ENCODE assay signal across 14 cellular contexts in genomic region chr1:39852214-39852791, GRCh38. TPM values are rescaled to one million over a fixed set of nuclear protein-coding genes. Genes with fewer than 3 reads are reported as not detected.
A peak's percentile ranks its signal among the peaks of the same experiment; 100 is the strongest.
DNase-seq lines count a peak whose midpoint lies in the region; ATAC-seq and TF ChIP-seq lines count a peak whose summit lies in the region.
"Had no signal": no experiment of that assay in that cellular context is flagged by ENCODE, and none has a peak within 500 bp of the region (broad histone marks: within the 10 kb centered on the region; RNA-seq: fewer than 3 reads in every experiment).

No MANE protein-coding gene starts in this region.

- intact Hi-C loops in PC-3 (cut with micrococcal nuclease) = no loop called here
- intact Hi-C loops in natural killer cell (cut with micrococcal nuclease) = no loop called here
- intact Hi-C loops in activated T-helper 2 cell treated with anti-CD3 and anti-CD28 coated beads, Interferon-gamma antibody, Interleukin-2, Interleukin-4, amounts not matched to agents 10 μg/mL and 5 μg/mL and 100 μg/mL, durations not matched to agents 14 hours and 24 hours and 36 hours (cut with micrococcal nuclease) = no loop called here

- H3K9me3 ChIP-seq in PC-3 (ENCODE audit: low read length) (no peaks in the 10 kb centered on the region), hepatocyte (ENCODE audit: low read depth) (no peaks in the 10 kb centered on the region)
- H3K9me3 ChIP-seq: HAP-1, lower lobe of right lung had no signal

- H3K9me3 Mint-ChIP-seq in natural killer cell = no peaks in the 10 kb centered on the region
- H3K9me3 Mint-ChIP-seq in activated T-helper 2 cell treated with anti-CD3 and anti-CD28 coated beads, Interferon-gamma antibody, Interleukin-2, Interleukin-4, amounts not matched to agents 10 μg/mL and 5 μg/mL and 100 μg/mL, durations not matched to agents 14 hours and 24 hours and 36 hours = no peaks in the 10 kb centered on the region
- H3K9me3 Mint-ChIP-seq: activated B cell treated with CpG ODN at 0.5 μM for 24 hours had no signal

- no peak overlapping the region for H3K9ac ChIP-seq in PC-3 (ENCODE audit: low read length)

- TF ChIP-seq CTCF in 22Rv1 (IDR thresholded peaks at IDR 0.05) (no peak), NB4 (IDR thresholded peaks at IDR 0.05; ENCODE audit: low read depth, low read length) (no peak), PC-3 (conservative IDR thresholded peaks at IDR 0.05; ENCODE audit: low read depth, low read length) (no peak), hepatocyte (IDR thresholded peaks at IDR 0.05; ENCODE audit: poor library complexity) (no peak), natural killer cell (IDR thresholded peaks at IDR 0.05) (no peak)

- H3K27me3 ChIP-seq in PC-3 (ENCODE audit: low read length) (no peaks in the 10 kb centered on the region), hepatocyte (no peaks in the 10 kb centered on the region)

- H3K79me2 ChIP-seq in PC-3 (ENCODE audit: low read length) = peaks cover 61% of the 10 kb centered on the region
- peaks cover 50% of the 10 kb centered on the region for H3K79me2 ChIP-seq in hepatocyte

- H3K4me1 ChIP-seq in PC-3 (ENCODE audit: insufficient read depth, low read length) (peaks cover 22% of the 10 kb centered on the region), hepatocyte (ENCODE audit: insufficient read depth) (peaks cover 26% of the 10 kb centered on the region)
- H3K4me1 ChIP-seq: HAP-1 had no signal

- peaks cover 36% of the 10 kb centered on the region for H3K36me3 ChIP-seq in PC-3 (ENCODE audit: low read depth, low read length)
- no peaks in the 10 kb centered on the region for H3K36me3 ChIP-seq in hepatocyte (replicated peaks; ENCODE audit: insufficient read depth, low read depth)

- no peak overlapping the region for H3K4me3 ChIP-seq in NB4 (ENCODE audit: low read depth, low read length)
- no peak overlapping the region for H3K4me3 ChIP-seq in PC-3 (ENCODE audit: low read length)
- no peak overlapping the region for H3K4me3 ChIP-seq in hepatocyte
- H3K4me3 ChIP-seq: HAP-1, lower lobe of right lung had no signal

- H3K27me3 Mint-ChIP-seq in natural killer cell (ENCODE audit: low read depth in 2 of 2) = no peaks in the 10 kb centered on the region
- no peaks in the 10 kb centered on the region for H3K27me3 Mint-ChIP-seq in activated T-helper 2 cell treated with anti-CD3 and anti-CD28 coated beads, Interferon-gamma antibody, Interleukin-2, Interleukin-4, amounts not matched to agents 10 μg/mL and 5 μg/mL and 100 μg/mL, durations not matched to agents 14 hours and 24 hours and 36 hours (ENCODE audit: low read depth)
- H3K27me3 Mint-ChIP-seq: activated B cell treated with CpG ODN at 0.5 μM for 24 hours had no signal

- H4K20me1 ChIP-seq in PC-3 (ENCODE audit: low read length) = peaks cover 21% of the 10 kb centered on the region
- H4K20me1 ChIP-seq in hepatocyte (ENCODE audit: insufficient read depth, poor library complexity, severe bottlenecking) = no peaks in the 10 kb centered on the region

- no peak overlapping the region for H3K4me3 Mint-ChIP-seq in natural killer cell
- no peak overlapping the region for H3K4me3 Mint-ChIP-seq in activated T-helper 2 cell treated with anti-CD3 and anti-CD28 coated beads, Interferon-gamma antibody, Interleukin-2, Interleukin-4, amounts not matched to agents 10 μg/mL and 5 μg/mL and 100 μg/mL, durations not matched to agents 14 hours and 24 hours and 36 hours (ENCODE audit: low read depth)
- H3K4me3 Mint-ChIP-seq: activated B cell treated with CpG ODN at 0.5 μM for 24 hours had no signal

- H2AFZ ChIP-seq in PC-3 (ENCODE audit: low read length) (no peak overlapping the region), hepatocyte (no peak overlapping the region)

- CTCF ChIA-PET in PC-3 (lab: Charles Lee) = no interaction called here

- no TSS peak for BruUV-seq in PC-3 (replicated peaks; lab: Mats Ljungman, UMichigan)

- H3K27ac ChIP-seq in 22Rv1 = peak overlapping the region; percentile 50
- peak overlapping the region; percentile 70 for H3K27ac ChIP-seq in PC-3 (ENCODE audit: low read length)
- peak overlapping the region; percentile 64 for H3K27ac ChIP-seq in hepatocyte
- H3K27ac ChIP-seq: lower lobe of right lung had no signal

- H3K4me2 ChIP-seq in PC-3 (ENCODE audit: low read length) (peak overlapping the region; percentile 62), hepatocyte (peak overlapping the region; percentile 18)

- peaks cover 5% of the 10 kb centered on the region in 2 donors for H3K4me1 Mint-ChIP-seq in natural killer cell
- H3K4me1 Mint-ChIP-seq in activated T-helper 2 cell treated with anti-CD3 and anti-CD28 coated beads, Interferon-gamma antibody, Interleukin-2, Interleukin-4, amounts not matched to agents 10 μg/mL and 5 μg/mL and 100 μg/mL, durations not matched to agents 14 hours and 24 hours and 36 hours (ENCODE audit: low read depth) = peaks cover 7% of the 10 kb centered on the region
- H3K4me1 Mint-ChIP-seq: activated B cell treated with CpG ODN at 0.5 μM for 24 hours had no signal

- POLR2A ChIA-PET in PC-3 (lab: Charles Lee; ENCODE audit: unreplicated experiment) = no interaction called here

- no peaks in the 10 kb centered on the region for H3K9me2 ChIP-seq in PC-3 (replicated peaks; ENCODE audit: low read length)
- H3K9me2 ChIP-seq in hepatocyte (replicated peaks; ENCODE audit: insufficient read depth) = no peaks in the 10 kb centered on the region

- peaks cover 7% of the 10 kb centered on the region for H3K36me3 Mint-ChIP-seq in natural killer cell
- H3K36me3 Mint-ChIP-seq in activated T-helper 2 cell treated with anti-CD3 and anti-CD28 coated beads, Interferon-gamma antibody, Interleukin-2, Interleukin-4, amounts not matched to agents 10 μg/mL and 5 μg/mL and 100 μg/mL, durations not matched to agents 14 hours and 24 hours and 36 hours (ENCODE audit: low read depth) = peaks cover 33% of the 10 kb centered on the region

- H3K27ac Mint-ChIP-seq in natural killer cell = no peak overlapping the region
- H3K27ac Mint-ChIP-seq in activated T-helper 2 cell treated with anti-CD3 and anti-CD28 coated beads, Interferon-gamma antibody, Interleukin-2, Interleukin-4, amounts not matched to agents 10 μg/mL and 5 μg/mL and 100 μg/mL, durations not matched to agents 14 hours and 24 hours and 36 hours = no peak overlapping the region
- H3K27ac Mint-ChIP-seq: activated B cell treated with CpG ODN at 0.5 μM for 24 hours had no signal

- 62% methylated on average over 5 of the region's 5 CpGs for WGBS in hepatocyte (ENCODE audit: low lambda C conversion rate, missing lambda C conversion rate)

- TF ChIP-seq POLR2A in NB4 (IDR thresholded peaks at IDR 0.05; ENCODE audit: extremely low read depth, insufficient read length) = no peak

- ATAC-seq in PC-3 (peak; percentile 91), natural killer cell (no peak)

- H3F3A ChIP-seq in PC-3 (ENCODE audit: low read length, unreplicated experiment) = peaks cover 7% of the 10 kb centered on the region

- DNase-seq in NB4 (ENCODE audit: low read depth) (peak; percentile 16), PC-3 (peak; percentile 87), hepatocyte (ENCODE audit: low spot score) (peak; percentile 41), natural killer cell (no peak), NCI-H1092 treated with DMSO at 0.1 percent for 48 hours (lab: John Stamatoyannopoulos, UW) (no peak), NCI-H1048 (lab: John Stamatoyannopoulos, UW) (no peak)
- no peak for DNase-seq in activated T-helper 2 cell treated with anti-CD3 and anti-CD28 coated beads, Interferon-gamma antibody, Interleukin-2, Interleukin-4, amounts not matched to agents 10 μg/mL and 5 μg/mL and 100 μg/mL, durations not matched to agents 14 hours and 24 hours and 36 hours (ENCODE audit: low spot score)
- DNase-seq: activated B cell treated with CpG ODN at 0.5 μM for 24 hours; activated T-cell treated with anti-CD3 and anti-CD28 coated beads, Interleukin-2, amount 50 U/mL, for 48 hours; central memory CD4-positive, alpha-beta T cell; Karpas-422; lower lobe of right lung had no signal

RNA-seq across cellular contexts. Expression of gene TRIT1, which starts 31.0 kb away (rescaled TPM):
- 31.0 and 35.6 TPM in 2 replicates for total RNA-seq in PC-3 (2014; rRNA removed)
- total RNA-seq in hepatocyte = 17.2 and 20.0 TPM in 2 replicates
- polyA plus RNA-seq in hepatocyte = 16.6 and 19.7 TPM in 2 replicates
- total RNA-seq in natural killer cell = 10 to 100 TPM in 1 of 3 donors, 1 to 10 TPM in 2; 8.8 to 14.6 (median 9.9) TPM
- total RNA-seq in activated T-helper 2 cell treated with anti-CD3 and anti-CD28 coated beads, Interferon-gamma antibody, Interleukin-2, Interleukin-4, amounts not matched to agents 10 μg/mL and 5 μg/mL and 100 μg/mL, durations not matched to agents 14 hours and 24 hours and 36 hours = 22.8 and 26.2 TPM in 2 replicates

RNA-seq across cellular contexts. Expression of gene MYCL, which starts 49.4 kb away (rescaled TPM):
- total RNA-seq in PC-3 (2014; rRNA removed) (4.0 and 6.6 TPM in 2 replicates), hepatocyte (6.3 and 10.6 TPM in 2 replicates), natural killer cell (1 to 10 TPM in 1 of 3 donors, under 1 TPM in 2; 0.70 to 1.9 (median 0.92) TPM)
- polyA plus RNA-seq in hepatocyte = 7.3 and 7.8 TPM in 2 replicates
- 0.50 and 0.57 TPM in 2 replicates for total RNA-seq in activated T-helper 2 cell treated with anti-CD3 and anti-CD28 coated beads, Interferon-gamma antibody, Interleukin-2, Interleukin-4, amounts not matched to agents 10 μg/mL and 5 μg/mL and 100 μg/mL, durations not matched to agents 14 hours and 24 hours and 36 hours

Comparison
In these comparisons a context has a peak if more than half of its experiments do, and no peak if none do; other contexts are left out.
1. DNase-seq: peak in NB4 (single experiment), PC-3 (single experiment) and hepatocyte (single experiment); none in natural killer cell (single experiment), activated T-helper 2 cell treated with anti-CD3 and anti-CD28 coated beads, Interferon-gamma antibody, Interleukin-2, Interleukin-4, amounts not matched to agents 10 μg/mL and 5 μg/mL and 100 μg/mL, durations not matched to agents 14 hours and 24 hours and 36 hours (single experiment), NCI-H1092 treated with DMSO at 0.1 percent for 48 hours (single experiment) and NCI-H1048 (single experiment).
2. Peak in every context shown above with its lines, with median percentiles within 50 percentile points of each other: H3K27ac ChIP-seq.